ENCODE assay signal across 16 cellular contexts in genomic region chr2:213001285-213001910, GRCh38.
A peak's percentile ranks its signal among the peaks of the same experiment; 100 is the strongest.
DNase-seq lines count a peak whose midpoint lies in the region; ATAC-seq and TF ChIP-seq lines count a peak whose summit lies in the region.
"Had no signal": no experiment of that assay in that cellular context is flagged by ENCODE, and none has a peak within 500 bp of the region (broad histone marks: within the 10 kb centered on the region; RNA-seq: fewer than 3 reads in every experiment).

No MANE protein-coding gene starts in this region.

- H3K4me3 ChIP-seq in left ventricle myocardium inferior (peak overlapping the region; percentile 43), tibial artery (peak overlapping the region in 1 of 2 donors; percentile 0), colonic mucosa (no peak overlapping the region), gastroesophageal sphincter (peak overlapping the region in 1 of 2 donors; percentile 14)

- peak overlapping the region; percentile 81 for H3K4me3 Mint-ChIP-seq in activated naive CD8-positive, alpha-beta T cell
- H3K4me3 Mint-ChIP-seq: activated CD4-positive, alpha-beta T cell treated with anti-CD3 and anti-CD28 coated beads, Interleukin-2, amount 10 ng/mL, durations not matched to agents 24 days and 14 days; CD14-positive monocyte had no signal

- H3K27me3 ChIP-seq in left ventricle myocardium inferior (ENCODE audit: low read depth) (no peaks in the 10 kb centered on the region), tibial artery (no peaks in the 10 kb centered on the region), colonic mucosa (no peaks in the 10 kb centered on the region), gastroesophageal sphincter (no peaks in the 10 kb centered on the region)

- peaks cover 19% of the 10 kb centered on the region for H3K4me1 Mint-ChIP-seq in activated naive CD8-positive, alpha-beta T cell (ENCODE audit: low read depth)
- H3K4me1 Mint-ChIP-seq: activated CD4-positive, alpha-beta T cell treated with anti-CD3 and anti-CD28 coated beads, Interleukin-2, amount 10 ng/mL, durations not matched to agents 24 days and 14 days had no signal

- intact Hi-C loops in left ventricle myocardium inferior (cut with micrococcal nuclease) (no loop called here), cardiac septum (cut with DNase I) (no loop called here), tibial artery (cut with DNase I; ENCODE audit: low total_unique reads) (no loop called here), colonic mucosa (cut with DNase I) (no loop called here)

- H3K27ac ChIP-seq in left ventricle myocardium inferior (replicated peaks), result peak overlapping the region; percentile 41
- peak overlapping the region; percentile 13 to 42 for H3K27ac ChIP-seq in tibial artery
- no peak overlapping the region for H3K27ac ChIP-seq in colonic mucosa
- H3K27ac ChIP-seq in gastroesophageal sphincter, result peak overlapping the region in 2 of 4 donors; percentile 12 to 16
- H3K27ac ChIP-seq: parathyroid adenoma had no signal

- ATAC-seq in gastroesophageal sphincter, result no peak

- no peaks in the 10 kb centered on the region for H3K27me3 Mint-ChIP-seq in activated naive CD8-positive, alpha-beta T cell

- no peaks in the 10 kb centered on the region for H3K9me3 Mint-ChIP-seq in activated naive CD8-positive, alpha-beta T cell (ENCODE audit: low read depth)
- H3K9me3 Mint-ChIP-seq: activated CD4-positive, alpha-beta T cell treated with anti-CD3 and anti-CD28 coated beads, Interleukin-2, amount 10 ng/mL, durations not matched to agents 24 days and 14 days; CD14-positive monocyte had no signal

- peak overlapping the region; percentile 66 for H3K27ac Mint-ChIP-seq in activated naive CD8-positive, alpha-beta T cell
- H3K27ac Mint-ChIP-seq: activated CD4-positive, alpha-beta T cell treated with anti-CD3 and anti-CD28 coated beads, Interleukin-2, amount 10 ng/mL, durations not matched to agents 24 days and 14 days had no signal

- no peaks in the 10 kb centered on the region for H3K36me3 ChIP-seq in left ventricle myocardium inferior
- no peaks in the 10 kb centered on the region for H3K36me3 ChIP-seq in tibial artery
- H3K36me3 ChIP-seq in colonic mucosa, result no peaks in the 10 kb centered on the region
- no peaks in the 10 kb centered on the region for H3K36me3 ChIP-seq in gastroesophageal sphincter

- no peak for TF ChIP-seq CTCF in left ventricle myocardium inferior (IDR thresholded peaks at IDR 0.05; ENCODE audit: borderline replicate concordance)
- TF ChIP-seq CTCF in tibial artery (IDR thresholded peaks at IDR 0.05), result no peak
- no peak for TF ChIP-seq CTCF in colonic mucosa (IDR thresholded peaks at IDR 0.05)
- no peak for TF ChIP-seq CTCF in gastroesophageal sphincter (IDR thresholded peaks at IDR 0.05)

- TF ChIP-seq POLR2A in gastroesophageal sphincter (IDR thresholded peaks at IDR 0.05), result no peak

- H3K36me3 Mint-ChIP-seq in activated naive CD8-positive, alpha-beta T cell, result no peaks in the 10 kb centered on the region
- H3K36me3 Mint-ChIP-seq: CD14-positive monocyte had no signal

- no peak for TF ChIP-seq EP300 in gastroesophageal sphincter (IDR thresholded peaks at IDR 0.05)

- H3K9ac ChIP-seq in colonic mucosa (ENCODE audit: low read depth in 2 of 2, low read length in 2 of 2), result no peak overlapping the region
- H3K9ac ChIP-seq: parathyroid adenoma had no signal

- peaks cover 28% of the 10 kb centered on the region for H3K4me1 ChIP-seq in left ventricle myocardium inferior
- H3K4me1 ChIP-seq in tibial artery, result peaks cover 0 to 51% (median 1%) of the 10 kb centered on the region in 4 donors
- no peaks in the 10 kb centered on the region for H3K4me1 ChIP-seq in colonic mucosa
- H3K4me1 ChIP-seq in gastroesophageal sphincter, result peaks cover 3 to 27% (median 5%) of the 10 kb centered on the region in 3 donors

- WGBS in gastroesophageal sphincter (ENCODE audit: low coverage in 1 of 2), 2 donors, result 19 to 22% methylated on average over 3 of the region's 3 CpGs

- H3K9me3 ChIP-seq in left ventricle myocardium inferior (replicated peaks) (no peaks in the 10 kb centered on the region), tibial artery (no peaks in the 10 kb centered on the region), colonic mucosa (no peaks in the 10 kb centered on the region), gastroesophageal sphincter (no peaks in the 10 kb centered on the region)

- DNase-seq in left ventricle myocardium inferior (no peak), cardiac septum (ENCODE audit: low spot score) (no peak), medulla oblongata (ENCODE audit: extremely low spot score) (peak; percentile 12), tibial artery (no peak), colonic mucosa (no peak)
- DNase-seq in stimulated activated naive CD4-positive, alpha-beta T cell treated with Interleukin-2 at 50 U/mL for 16 hours (lab: John Stamatoyannopoulos, UW), result no peak
- DNase-seq: activated CD4-positive, alpha-beta T cell treated with anti-CD3 and anti-CD28 coated beads, Interleukin-2, amount 10 ng/mL, durations not matched to agents 24 days and 14 days; activated naive CD4-positive, alpha-beta T cell treated with anti-CD3 and anti-CD28 coated beads, Interleukin-2, amount 50 U/mL, for 16 hours; glutamatergic neuron; NCI-H1417 treated with DMSO at 0.1 percent for 48 hours; NCI-H82; stimulated activated CD4-positive, alpha-beta T cell treated with anti-CD3 and anti-CD28 coated beads, Interleukin-2, amount 100 ng/mL, for 48 hours had no signal
